Comparison of ENCODE assay signal across 29 cellular contexts in genomic region chr6:157559201-157559756, GRCh38.
A peak's percentile ranks its signal among the peaks of the same experiment; 100 is the strongest.
DNase-seq lines count a peak whose midpoint lies in the region; ATAC-seq and TF ChIP-seq lines count a peak whose summit lies in the region.
"Had no signal": no experiment of that assay in that cellular context is flagged by ENCODE, and none has a peak within 500 bp of the region (broad histone marks: within the 10 kb centered on the region; RNA-seq: fewer than 3 reads in every experiment).

No MANE protein-coding gene starts in this region.

- no peak for ATAC-seq in activated B cell treated with CpG ODN at 0.5 μM for 24 hours (ENCODE audit: low read depth)
- ATAC-seq in GM19351 (IDR thresholded peaks at IDR 0.05; ENCODE audit: unreplicated experiment): no peak
- no peak for ATAC-seq in GM21723 (IDR thresholded peaks at IDR 0.05; ENCODE audit: unreplicated experiment)
- ATAC-seq: heart right ventricle; naive thymus-derived CD8-positive, alpha-beta T cell; PC-3; WTC11 had no signal

- H3K4me1 Mint-ChIP-seq in IgD-negative memory B cell (peaks cover 55 to 82% (median 71%) of the 10 kb centered on the region in 3 donors), activated B cell treated with CpG ODN at 0.5 μM for 24 hours (peaks cover 92% of the 10 kb centered on the region), neural progenitor cell (peaks cover 60% of the 10 kb centered on the region)
- H3K4me1 Mint-ChIP-seq in activated CD4-positive, alpha-beta memory T cell treated with anti-CD3 and anti-CD28 coated beads, Interleukin-2, amount 10 ng/mL, durations not matched to agents 7 days and 5 days: peaks cover 55% of the 10 kb centered on the region

- H3K36me3 Mint-ChIP-seq in IgD-negative memory B cell (peaks cover 7% of the 10 kb centered on the region), activated B cell treated with CpG ODN at 0.5 μM for 24 hours (ENCODE audit: low read depth) (no peaks in the 10 kb centered on the region), neural progenitor cell (no peaks in the 10 kb centered on the region)
- no peaks in the 10 kb centered on the region for H3K36me3 Mint-ChIP-seq in activated CD4-positive, alpha-beta memory T cell treated with anti-CD3 and anti-CD28 coated beads, Interleukin-2, amount 10 ng/mL, durations not matched to agents 7 days and 5 days (ENCODE audit: low read depth)
- H3K36me3 Mint-ChIP-seq: WTC11 had no signal

- peaks cover 26% of the 10 kb centered on the region for H3F3A ChIP-seq in neural progenitor cell (ENCODE audit: low read depth)

- H4K20me1 ChIP-seq in neural progenitor cell (ENCODE audit: low read depth): no peaks in the 10 kb centered on the region
- H4K20me1 ChIP-seq: BLaER1 had no signal

- peak overlapping the region in 2 of 3 donors; percentile 69 to 93 for H3K27ac Mint-ChIP-seq in IgD-negative memory B cell
- peak overlapping the region; percentile 66 for H3K27ac Mint-ChIP-seq in activated B cell treated with CpG ODN at 0.5 μM for 24 hours
- peak overlapping the region; percentile 29 for H3K27ac Mint-ChIP-seq in neural progenitor cell
- H3K27ac Mint-ChIP-seq in activated CD4-positive, alpha-beta memory T cell treated with anti-CD3 and anti-CD28 coated beads, Interleukin-2, amount 10 ng/mL, durations not matched to agents 7 days and 5 days: no peak overlapping the region
- H3K27ac Mint-ChIP-seq: HFFc6; naive thymus-derived CD8-positive, alpha-beta T cell; WTC11 had no signal

- H3K27me3 Mint-ChIP-seq in IgD-negative memory B cell (peaks cover 2% of the 10 kb centered on the region), activated B cell treated with CpG ODN at 0.5 μM for 24 hours (no peaks in the 10 kb centered on the region), neural progenitor cell (ENCODE audit: insufficient read depth, low read depth) (peaks cover 6% of the 10 kb centered on the region)
- peaks cover 6% of the 10 kb centered on the region for H3K27me3 Mint-ChIP-seq in activated CD4-positive, alpha-beta memory T cell treated with anti-CD3 and anti-CD28 coated beads, Interleukin-2, amount 10 ng/mL, durations not matched to agents 7 days and 5 days

- in situ Hi-C loops in G401 (cut with HindIII; ENCODE audit: low sequenced_read_pairs): no loop called here

- intact Hi-C loops in activated B cell treated with CpG ODN at 0.5 μM for 24 hours (cut with micrococcal nuclease): no loop called here

- H3K27ac ChIP-seq in neural progenitor cell: no peak overlapping the region
- H3K27ac ChIP-seq: BLaER1, heart right ventricle, prostate gland, sigmoid colon, SK-N-MC, transverse colon had no signal

- H3K79me2 ChIP-seq in neural progenitor cell (ENCODE audit: low read depth): no peaks in the 10 kb centered on the region

- peak overlapping the region in 2 of 4 donors; percentile 73 to 94 for H3K4me3 Mint-ChIP-seq in IgD-negative memory B cell
- peak overlapping the region; percentile 20 for H3K4me3 Mint-ChIP-seq in activated B cell treated with CpG ODN at 0.5 μM for 24 hours
- H3K4me3 Mint-ChIP-seq in neural progenitor cell: no peak overlapping the region
- H3K4me3 Mint-ChIP-seq in activated CD4-positive, alpha-beta memory T cell treated with anti-CD3 and anti-CD28 coated beads, Interleukin-2, amount 10 ng/mL, durations not matched to agents 7 days and 5 days: no peak overlapping the region
- H3K4me3 Mint-ChIP-seq: HFFc6; naive thymus-derived CD8-positive, alpha-beta T cell; WTC11 had no signal

- H3K4me1 ChIP-seq in neural progenitor cell: peaks cover 50% of the 10 kb centered on the region
- H3K4me1 ChIP-seq: prostate gland, sigmoid colon had no signal

- peak overlapping the region; percentile 48 for H3K4me2 ChIP-seq in neural progenitor cell
- H3K4me2 ChIP-seq: BLaER1 had no signal

- H3K27me3 ChIP-seq in neural progenitor cell: no peaks in the 10 kb centered on the region
- H3K27me3 ChIP-seq: BLaER1, heart right ventricle, sigmoid colon, transverse colon had no signal

- DNase-seq in G401 (ENCODE audit: low spot score): peak; percentile 64
- DNase-seq in activated B cell treated with CpG ODN at 0.5 μM for 24 hours: no peak
- DNase-seq in neural progenitor cell (ENCODE audit: low spot score): no peak
- DNase-seq in activated CD4-positive, alpha-beta memory T cell treated with anti-CD3 and anti-CD28 coated beads, Interleukin-2, amount 10 ng/mL, durations not matched to agents 7 days and 5 days: no peak
- no peak for DNase-seq in activated T-cell treated with anti-CD3 and anti-CD28 coated beads, Interleukin-2, amount 50 U/mL, for 1 hour
- DNase-seq: activated naive CD4-positive, alpha-beta T cell; central memory CD4-positive, alpha-beta T cell; dermis blood vessel endothelial cell; DMS 273 treated with DMSO at 0.1 percent for 48 hours; foreskin melanocyte; heart right ventricle; HFFc6; midbrain; naive thymus-derived CD8-positive, alpha-beta T cell; NCI-H1105; NCI-H1930; NCI-H446; occipital lobe; PC-3; sigmoid colon; stimulated activated CD4-positive, alpha-beta T cell treated with anti-CD3 and anti-CD28 coated beads, Interleukin-4, amount 100 ng/mL, for 24 hours; transverse colon had no signal

- no peaks in the 10 kb centered on the region for H3K9me3 ChIP-seq in neural progenitor cell (ENCODE audit: low read depth)
- H3K9me3 ChIP-seq: BLaER1, heart right ventricle, prostate gland, sigmoid colon, transverse colon had no signal

- H3K9me3 Mint-ChIP-seq in IgD-negative memory B cell (no peaks in the 10 kb centered on the region), activated B cell treated with CpG ODN at 0.5 μM for 24 hours (no peaks in the 10 kb centered on the region), neural progenitor cell (no peaks in the 10 kb centered on the region)
- no peaks in the 10 kb centered on the region for H3K9me3 Mint-ChIP-seq in activated CD4-positive, alpha-beta memory T cell treated with anti-CD3 and anti-CD28 coated beads, Interleukin-2, amount 10 ng/mL, durations not matched to agents 7 days and 5 days
- H3K9me3 Mint-ChIP-seq: HFFc6; naive thymus-derived CD8-positive, alpha-beta T cell; WTC11 had no signal

- POLR2A ChIA-PET in activated B cell treated with CpG ODN at 0.5 μM for 24 hours (lab: Charles Lee): interaction anchor here (0.8 to 1.0 kb wide), 2 partner anchors 10 to 116 kb away, joined by 3 read pairs; no protein-coding TSS in a partner anchor
- POLR2A ChIA-PET in activated CD4-positive, alpha-beta memory T cell treated with anti-CD3 and anti-CD28 coated beads, Interleukin-2, amount 10 ng/mL, durations not matched to agents 7 days and 5 days (lab: Charles Lee): no interaction called here

- CTCF ChIA-PET in activated B cell treated with CpG ODN at 0.5 μM for 24 hours (lab: Charles Lee): interaction anchor here (0.7 kb wide), 1 partner anchor 244 kb away, joined by 4 read pairs; no protein-coding TSS in a partner anchor
- CTCF ChIA-PET in activated CD4-positive, alpha-beta memory T cell treated with anti-CD3 and anti-CD28 coated beads, Interleukin-2, amount 10 ng/mL, durations not matched to agents 7 days and 5 days (lab: Charles Lee): no interaction called here

- no peak overlapping the region for H2AFZ ChIP-seq in neural progenitor cell (replicated peaks)

- no peak overlapping the region for H3K4me3 ChIP-seq in neural progenitor cell
- H3K4me3 ChIP-seq: BLaER1, heart right ventricle, prostate gland, sigmoid colon, SK-N-MC, transverse colon had no signal

- TF ChIP-seq CTCF in activated B cell treated with CpG ODN at 0.5 μM for 24 hours (IDR thresholded peaks at IDR 0.05) (no peak), neural progenitor cell (IDR thresholded peaks at IDR 0.05) (no peak)

- no peaks in the 10 kb centered on the region for H3K36me3 ChIP-seq in neural progenitor cell
- H3K36me3 ChIP-seq: BLaER1, prostate gland, sigmoid colon, transverse colon had no signal

- H3K9ac ChIP-seq in neural progenitor cell: no peak overlapping the region
- H3K9ac ChIP-seq: BLaER1 had no signal
